In genomic region chr4:53840643-53841042, GRCh38 we compare ENCODE assay signal across 30 cellular contexts.
DNase-seq lines count a peak whose midpoint lies in the region; ATAC-seq, FAIRE-seq and TF ChIP-seq lines count a peak whose summit lies in the region.
"Had no signal": no experiment of that assay in that cellular context is flagged by ENCODE, and none has a peak within 500 bp of the region (broad histone marks: within the 10 kb centered on the region; RNA-seq: fewer than 3 reads in every experiment).

No MANE protein-coding gene starts in this region.

- 33% methylated on average over 2 of the region's 2 CpGs; no CpG with 5 or more reads in 1 of the 2 donors for WGBS in transverse colon (ENCODE audit: low coverage in 1 of 2), 2 donors

- H3K4me3 ChIP-seq in brain microvascular endothelial cell (ENCODE audit: low read depth, low read length) (no peak overlapping the region), transverse colon (no peak overlapping the region)
- H3K4me3 ChIP-seq: BLaER1, left ventricle myocardium inferior, pancreas, right atrium auricular region, testis had no signal

- H3K4me1 ChIP-seq in transverse colon: no peaks in the 10 kb centered on the region
- H3K4me1 ChIP-seq: left ventricle myocardium inferior, pancreas, right atrium auricular region, testis had no signal

- H3K27me3 ChIP-seq in brain microvascular endothelial cell (replicated peaks) (no peaks in the 10 kb centered on the region), transverse colon (no peaks in the 10 kb centered on the region)
- H3K27me3 ChIP-seq: BLaER1, pancreas, right atrium auricular region, testis had no signal

- intact Hi-C loops in transverse colon (cut with DNase I; ENCODE audit: low total_unique reads): no loop called here

- H3K27ac ChIP-seq in brain microvascular endothelial cell (no peak overlapping the region), transverse colon (no peak overlapping the region)
- H3K27ac ChIP-seq: BLaER1, left ventricle myocardium inferior, pancreas, right atrium auricular region, testis, WERI-Rb-1 had no signal

- in situ Hi-C loops in brain microvascular endothelial cell (cut with HindIII; ENCODE audit: low pct_ligation_motif_present, low sequenced_read_pairs) (no loop called here), transverse colon (cut with MboI; ENCODE audit: low pct_ligation_motif_present in 1 of 4, low pct_unique_long_range_greater_than_20kb in 1 of 4, low sequenced_read_pairs in 3 of 4) (no loop called here)

- H3K9me3 ChIP-seq in transverse colon: no peaks in the 10 kb centered on the region
- H3K9me3 ChIP-seq: pancreas, SK-N-SH, testis had no signal

- TF ChIP-seq CTCF in brain microvascular endothelial cell (IDR thresholded peaks at IDR 0.05; ENCODE audit: low read depth, low read length, missing control alignments): no peak
- no peak for TF ChIP-seq CTCF in D721Med (IDR thresholded peaks at IDR 0.05; ENCODE audit: insufficient read depth, missing control alignments)
- TF ChIP-seq CTCF in transverse colon (IDR thresholded peaks at IDR 0.05): no peak

- TF ChIP-seq POLR2A in transverse colon (IDR thresholded peaks at IDR 0.05): no peak

- FAIRE-seq in D721Med (lab: Jason Lieb, UNC): no peak
- FAIRE-seq: frontal cortex, pancreas had no signal

- no peak for TF ChIP-seq EP300 in transverse colon (IDR thresholded peaks at IDR 0.05; ENCODE audit: low read depth)

- peak; percentile 74 for DNase-seq in DMS53 treated with DMSO at 0.1 percent for 48 hours (lab: John Stamatoyannopoulos, UW; ENCODE audit: unreplicated experiment)
- DNase-seq in NCI-H226: peak; percentile 69
- peak; percentile 52 for DNase-seq in brain microvascular endothelial cell
- peak; percentile 84 for DNase-seq in iris pigment epithelial cell (ENCODE audit: low read depth)
- no peak for DNase-seq in D721Med (ENCODE audit: insufficient read length, low spot score)
- DNase-seq in transverse colon: no peak
- DNase-seq: ACHN; activated CD4-positive, alpha-beta T cell treated with anti-CD3 and anti-CD28 coated beads, Interleukin-2, amount 50 U/mL, for 1 hour; activated naive CD4-positive, alpha-beta T cell treated with anti-CD3 and anti-CD28 coated beads, Interleukin-2, amount 10 ng/mL, durations not matched to agents 7 days and 5 days; aorta; H9; hippocampal formation; immature natural killer cell; left ventricle myocardium inferior; midbrain; NCI-H146; NCI-H524 treated with DMSO at 0.1 percent for 48 hours; pancreas; RPMI8226; SK-N-SH; stimulated activated CD4-positive, alpha-beta T cell treated with anti-CD3 and anti-CD28 coated beads, Interleukin-4, amount 100 ng/mL, for 4 hours; stimulated activated naive CD4-positive, alpha-beta T cell treated with Interleukin-2 at 50 U/mL for 16 hours; testis; WERI-Rb-1 had no signal

- H3K36me3 ChIP-seq in brain microvascular endothelial cell (replicated peaks) (no peaks in the 10 kb centered on the region), transverse colon (no peaks in the 10 kb centered on the region)
- H3K36me3 ChIP-seq: BLaER1, left ventricle myocardium inferior, pancreas, right atrium auricular region, WERI-Rb-1 had no signal

- ATAC-seq in GM18519 (IDR thresholded peaks at IDR 0.05; ENCODE audit: low FRiP score, unreplicated experiment) (no peak), HG03521 (IDR thresholded peaks at IDR 0.05; ENCODE audit: unreplicated experiment) (no peak)
- ATAC-seq: natural killer cell treated with Interleukin-12 subunit alpha and Interleukin-12 subunit beta and Interleukin-15 and Interleukin-18, amount 100 ng/mL, for 72 hours; pancreas had no signal

Comparison
In these comparisons a context has a peak if more than half of its experiments do, and no peak if none do; other contexts are left out.
1. DNase-seq: peak in DMS53 treated with DMSO at 0.1 percent for 48 hours (single experiment), NCI-H226 (single experiment), brain microvascular endothelial cell (single experiment) and iris pigment epithelial cell (single experiment); none in D721Med (single experiment) and transverse colon (single experiment).